ENCODE assay signal across 7 cellular contexts in the genomic region with DNA sequence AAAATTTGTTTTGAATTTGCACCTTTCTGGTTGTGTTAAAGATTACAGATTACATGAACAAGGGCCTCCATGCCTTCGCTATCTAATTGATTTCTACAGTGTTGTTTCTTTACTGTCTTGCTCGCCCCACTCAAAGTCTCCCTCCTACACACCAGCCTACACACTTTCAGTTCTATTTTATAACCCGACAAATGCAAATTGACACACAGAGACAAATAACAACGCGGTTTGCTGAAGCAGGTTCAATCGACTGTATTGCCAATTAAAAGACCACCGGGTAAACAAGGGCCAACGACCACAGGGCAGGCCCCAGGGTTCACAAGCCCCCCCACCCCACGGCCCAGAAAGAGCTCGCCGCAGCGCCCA. TPM values are rescaled to one million over a fixed set of nuclear protein-coding genes. Genes with fewer than 3 reads are reported as not detected.
DNase-seq lines count a peak whose midpoint lies in the region; ATAC-seq, FAIRE-seq and TF ChIP-seq lines count a peak whose summit lies in the region.

No MANE protein-coding gene starts in this region.

- peaks cover 0 to 5% of the 10 kb centered on the region in 2 donors for H3K36me3 Mint-ChIP-seq in naive B cell

- H3K4me3 ChIP-seq in KMS-11 (IDR thresholded peaks at IDR 0.05; ENCODE audit: insufficient read depth, low read depth, low read length) (peak overlapping the region; percentile 74), choroid plexus epithelial cell (ENCODE audit: low read depth, low read length) (peak overlapping the region; percentile 74)

- H3K4me3 Mint-ChIP-seq in naive B cell, result peak overlapping the region; percentile 86 to 98 (median 94)

- H3K4me1 ChIP-seq in KMS-11 (ENCODE audit: low read depth, poor library complexity, severe bottlenecking), result peaks cover 43% of the 10 kb centered on the region

- TF ChIP-seq CTCF in KMS-11 (conservative IDR thresholded peaks at IDR 0.05; ENCODE audit: low read depth, low read length) (no peak), choroid plexus epithelial cell (conservative IDR thresholded peaks at IDR 0.05; ENCODE audit: low read depth, low read length) (no peak)

- no peaks in the 10 kb centered on the region for H3K9me3 Mint-ChIP-seq in naive B cell

- peak overlapping the region; percentile 18; the same call in 1 of the 2 replicates for H2AFZ ChIP-seq in KMS-11 (ENCODE audit: low read depth)

- H3K4me2 ChIP-seq in KMS-11, result peak overlapping the region; percentile 66

- H3K9ac ChIP-seq in KMS-11, result peak overlapping the region; percentile 87

- peaks cover 31% of the 10 kb centered on the region for H4K20me1 ChIP-seq in KMS-11 (ENCODE audit: insufficient read depth)

- no peaks in the 10 kb centered on the region for H3K27me3 ChIP-seq in KMS-11 (ENCODE audit: insufficient read depth, low read depth)

- H3K27ac ChIP-seq in KMS-11, result peak overlapping the region; percentile 90; the same call in 1 of the 2 replicates

- H3K27ac Mint-ChIP-seq in naive B cell, result peak overlapping the region; percentile 90 to 95 (median 92)

- H3K27me3 Mint-ChIP-seq in naive B cell, result no peaks in the 10 kb centered on the region

- ATAC-seq in naive B cell (ENCODE audit: low read depth in 2 of 2), result peak; percentile 8 to 9
- ATAC-seq in GM19328 (IDR thresholded peaks at IDR 0.05; ENCODE audit: unreplicated experiment), result no peak

- peaks cover 33 to 61% (median 47%) of the 10 kb centered on the region in 3 donors for H3K4me1 Mint-ChIP-seq in naive B cell

- DNase-seq in GM19239 (ENCODE audit: insufficient read length, low spot score) (peak; percentile 19), choroid plexus epithelial cell (ENCODE audit: low read depth) (no peak), naive B cell (no peak), inferior parietal cortex (ENCODE audit: extremely low spot score) (no peak), NCI-H2029 (lab: John Stamatoyannopoulos, UW) (no peak)

- FAIRE-seq in GM19239 (lab: Jason Lieb, UNC), result peak; percentile 67

- no peaks in the 10 kb centered on the region for H3K36me3 ChIP-seq in KMS-11 (ENCODE audit: insufficient read depth)

- H3K79me2 ChIP-seq in KMS-11 (ENCODE audit: insufficient read depth, low read depth), result peaks cover 57% of the 10 kb centered on the region

RNA-seq across cellular contexts. Expression of gene STARD7, which starts 0.9 kb away (rescaled TPM):
- 100 to 1,000 TPM; 219 to 401 (median 239) TPM for polyA plus RNA-seq in naive B cell (ENCODE audit: low read depth in 6 of 6)

RNA-seq across cellular contexts. Expression of gene TMEM127, which starts 58.0 kb away (rescaled TPM):
- polyA plus RNA-seq in naive B cell (ENCODE audit: low read depth in 6 of 6), result 10 to 100 TPM; 37.8 to 52.0 (median 40.1) TPM

RNA-seq across cellular contexts. Expression of gene CIAO1, which starts 58.3 kb away (rescaled TPM):
- 100 to 1,000 TPM in 1 of 6 donors, 10 to 100 TPM in 5; 57.8 to 101 (median 92.2) TPM for polyA plus RNA-seq in naive B cell (ENCODE audit: low read depth in 6 of 6)
